ENCODE assay signal across 15 cellular contexts in genomic region chr3:161488283-161488682, GRCh38. TPM values are rescaled to one million over a fixed set of nuclear protein-coding genes. Genes with fewer than 3 reads are reported as not detected.
DNase-seq lines count a peak whose midpoint lies in the region; ATAC-seq and TF ChIP-seq lines count a peak whose summit lies in the region.
"Not testable (repeated sequence)": the region's sequence is repeated elsewhere in the genome, so short reads cannot be mapped to it uniquely, and the experiment has no call there.
"Had no signal": no experiment of that assay in that cellular context is flagged by ENCODE, and none has a peak within 500 bp of the region (broad histone marks: within the 10 kb centered on the region; RNA-seq: fewer than 3 reads in every experiment).

No MANE protein-coding gene starts in this region.

- not testable (repeated sequence) for H3K36me3 ChIP-seq in right lobe of liver

- peak; percentile 75 for DNase-seq in CD1c-positive myeloid dendritic cell (ENCODE audit: extremely low spot score)
- DNase-seq in SIG-M5 treated with dmso at 0.1 percent for 504 hours (lab: John Stamatoyannopoulos, UW; ENCODE audit: unreplicated experiment): peak; percentile 65
- not testable (repeated sequence) for DNase-seq in right lobe of liver

- H3K4me1 ChIP-seq in right lobe of liver: peaks cover 0 to 16% (median 0%) of the 10 kb centered on the region in 4 donors

- TF ChIP-seq CTCF in right lobe of liver (IDR thresholded peaks at IDR 0.05): not testable (repeated sequence)

- not testable (repeated sequence) for H3K4me3 ChIP-seq in right lobe of liver

- TF ChIP-seq POLR2A in right lobe of liver (IDR thresholded peaks at IDR 0.05): not testable (repeated sequence)

- H3K27ac ChIP-seq in right lobe of liver: not testable (repeated sequence)

- WGBS in right lobe of liver (ENCODE audit: insufficient coverage, low coverage, low lambda C conversion rate, missing lambda C conversion rate): 0% methylated on average over 1 of the region's 1 CpG

- H3K27me3 ChIP-seq in right lobe of liver: not testable (repeated sequence)

- intact Hi-C loops in right lobe of liver (cut with DNase I): not testable (repeated sequence)

- H3K9me3 ChIP-seq in right lobe of liver: not testable (repeated sequence)

- ATAC-seq in GM18867 (IDR thresholded peaks at IDR 0.05; ENCODE audit: unreplicated experiment) (peak; percentile 45), GM19467 (IDR thresholded peaks at IDR 0.05; ENCODE audit: unreplicated experiment) (peak; percentile 38), HG02678 (IDR thresholded peaks at IDR 0.05; ENCODE audit: unreplicated experiment) (peak; percentile 56), HG03066 (IDR thresholded peaks at IDR 0.05; ENCODE audit: low read depth, unreplicated experiment) (peak; percentile 35), HG03521 (IDR thresholded peaks at IDR 0.05; ENCODE audit: unreplicated experiment) (peak; percentile 37), right lobe of liver (peak; percentile 59 to 86 (median 70))

RNA-seq across cellular contexts. Expression of gene OTOL1, which starts 8.3 kb away (rescaled TPM):
- total RNA-seq in right lobe of liver: not detected
- total RNA-seq: A673; activated naive CD4-positive, alpha-beta T cell treated with anti-CD3 and anti-CD28 coated beads for 36 hours; activated T-cell treated with anti-CD3 and anti-CD28 coated beads, Interleukin-2, amount 50 U/mL, for 4 hours; epithelial cell of proximal tubule; GM23248; omental fat pad; subcutaneous adipose tissue had no signal
